In genomic region chr4:89293299-89293698, GRCh38 we compare ENCODE assay signal across 16 cellular contexts. TPM values are rescaled to one million over a fixed set of nuclear protein-coding genes. Genes with fewer than 3 reads are reported as not detected.
A peak's percentile ranks its signal among the peaks of the same experiment; 100 is the strongest.
DNase-seq lines count a peak whose midpoint lies in the region; ATAC-seq and TF ChIP-seq lines count a peak whose summit lies in the region.
"Had no signal": no experiment of that assay in that cellular context is flagged by ENCODE, and none has a peak within 500 bp of the region (broad histone marks: within the 10 kb centered on the region; RNA-seq: fewer than 3 reads in every experiment).

No MANE protein-coding gene starts in this region.

- H3K9me2 ChIP-seq in MM.1S (replicated peaks; ENCODE audit: insufficient read depth, low read length), result no peaks in the 10 kb centered on the region

- peak overlapping the region; percentile 96 for H3K27ac Mint-ChIP-seq in activated CD4-positive, alpha-beta T cell treated with anti-CD3 and anti-CD28 coated beads, Interleukin-2, amount 10 ng/mL, durations not matched to agents 7 days and 5 days
- H3K27ac Mint-ChIP-seq in activated naive CD8-positive, alpha-beta T cell treated with anti-CD3 and anti-CD28 coated beads, Interleukin-2, amount 10 ng/mL, durations not matched to agents 7 days and 5 days, result peak overlapping the region; percentile 90
- peak overlapping the region in 1 of 2 donors; percentile 95 for H3K27ac Mint-ChIP-seq in natural killer cell treated with Interleukin-12 subunit alpha and Interleukin-12 subunit beta and Interleukin-15 and Interleukin-18, amount 100 ng/mL, for 72 hours

- H3K9me3 ChIP-seq in MM.1S (replicated peaks; ENCODE audit: insufficient read depth, low read length), result no peaks in the 10 kb centered on the region
- H3K9me3 ChIP-seq: SJCRH30, thyroid gland had no signal

- H3K36me3 ChIP-seq in MM.1S (replicated peaks; ENCODE audit: insufficient read depth, low read length), result no peaks in the 10 kb centered on the region
- H3K36me3 ChIP-seq: SJCRH30, thyroid gland had no signal

- POLR2A ChIA-PET in activated CD4-positive, alpha-beta T cell treated with anti-CD3 and anti-CD28 coated beads, Interleukin-2, amount 10 ng/mL, durations not matched to agents 7 days and 5 days (lab: Charles Lee), result interaction anchor here (0.7 kb wide), 1 partner anchor 15 kb away, joined by 3 read pairs; no protein-coding TSS in a partner anchor
- POLR2A ChIA-PET in activated naive CD8-positive, alpha-beta T cell treated with anti-CD3 and anti-CD28 coated beads, Interleukin-2, amount 10 ng/mL, durations not matched to agents 7 days and 5 days (lab: Charles Lee), result interaction anchor here (0.8 to 2.5 kb wide), 4 partner anchors 12 to 49 kb away, joined by 3 to 15 read pairs (median 8); partner anchors contain the start of gene GPRIN3

- no peak for TF ChIP-seq CTCF in MM.1S (IDR thresholded peaks at IDR 0.05; ENCODE audit: low read length)

- H4K20me1 ChIP-seq in MM.1S (ENCODE audit: insufficient read depth, low read length), result no peaks in the 10 kb centered on the region

- CTCF ChIA-PET in activated CD4-positive, alpha-beta T cell treated with anti-CD3 and anti-CD28 coated beads, Interleukin-2, amount 10 ng/mL, durations not matched to agents 7 days and 5 days (lab: Charles Lee), result interaction anchor here (1.1 kb wide), 1 partner anchor 9 kb away, joined by 3 read pairs; no protein-coding TSS in a partner anchor

- peaks cover 85% of the 10 kb centered on the region for H3K4me1 ChIP-seq in MM.1S (ENCODE audit: low read length)
- H3K4me1 ChIP-seq: foreskin keratinocyte, SJCRH30, thyroid gland had no signal

- DNase-seq in activated CD4-positive, alpha-beta T cell treated with anti-CD3 and anti-CD28 coated beads, Interleukin-2, amount 10 ng/mL, durations not matched to agents 7 days and 5 days, result no peak
- no peak for DNase-seq in activated CD4-positive, alpha-beta T cell treated with anti-CD3 and anti-CD28 coated beads for 4 hours
- peak; percentile 62 for DNase-seq in MM.1S
- no peak for DNase-seq in activated naive CD8-positive, alpha-beta T cell treated with anti-CD3 and anti-CD28 coated beads, Interleukin-2, amount 10 ng/mL, durations not matched to agents 7 days and 5 days
- no peak for DNase-seq in natural killer cell treated with Interleukin-12 subunit alpha and Interleukin-12 subunit beta and Interleukin-15 and Interleukin-18, amount 100 ng/mL, for 72 hours (ENCODE audit: low spot score)
- no peak for DNase-seq in UCSD-AML1 (lab: John Stamatoyannopoulos, UW; ENCODE audit: unreplicated experiment)
- no peak for DNase-seq in DMS 273 (lab: John Stamatoyannopoulos, UW; ENCODE audit: unreplicated experiment)
- DNase-seq: activated CD8-positive, alpha-beta memory T cell treated with anti-CD3 and anti-CD28 coated beads for 24 hours; cerebellar nuclear complex; foreskin keratinocyte; GF-D8; NCI-H1694; right cardiac atrium; SJCRH30; thyroid gland had no signal

- peak overlapping the region; percentile 38 for H3K4me3 ChIP-seq in MM.1S (ENCODE audit: low read length)
- H3K4me3 ChIP-seq: SJCRH30, thyroid gland had no signal

- H3K36me3 Mint-ChIP-seq in activated CD4-positive, alpha-beta T cell treated with anti-CD3 and anti-CD28 coated beads, Interleukin-2, amount 10 ng/mL, durations not matched to agents 7 days and 5 days (ENCODE audit: low read depth), result peaks cover 75% of the 10 kb centered on the region
- peaks cover 43% of the 10 kb centered on the region for H3K36me3 Mint-ChIP-seq in activated naive CD8-positive, alpha-beta T cell treated with anti-CD3 and anti-CD28 coated beads, Interleukin-2, amount 10 ng/mL, durations not matched to agents 7 days and 5 days
- H3K36me3 Mint-ChIP-seq in natural killer cell treated with Interleukin-12 subunit alpha and Interleukin-12 subunit beta and Interleukin-15 and Interleukin-18, amount 100 ng/mL, for 72 hours, result peaks cover 14% of the 10 kb centered on the region

- H3F3A ChIP-seq in MM.1S (ENCODE audit: insufficient read depth, low read length), result peaks cover 98% of the 10 kb centered on the region

- H3K79me2 ChIP-seq in MM.1S (ENCODE audit: low read length), result peaks cover 99% of the 10 kb centered on the region

- H3K4me2 ChIP-seq in MM.1S (ENCODE audit: low read depth, low read length), result peak overlapping the region; percentile 89

- ATAC-seq in activated naive CD8-positive, alpha-beta T cell treated with anti-CD3 and anti-CD28 coated beads, Interleukin-2, amount 10 ng/mL, durations not matched to agents 7 days and 5 days (ENCODE audit: low read depth), result no peak
- no peak for ATAC-seq in natural killer cell treated with Interleukin-12 subunit alpha and Interleukin-12 subunit beta and Interleukin-15 and Interleukin-18, amount 100 ng/mL, for 72 hours
- no peak for ATAC-seq in HG03354 (IDR thresholded peaks at IDR 0.05; ENCODE audit: poor library complexity, severe bottlenecking, unreplicated experiment)
- ATAC-seq: foreskin keratinocyte, right cardiac atrium had no signal

- peak overlapping the region; percentile 47 for H3K4me3 Mint-ChIP-seq in activated CD4-positive, alpha-beta T cell treated with anti-CD3 and anti-CD28 coated beads, Interleukin-2, amount 10 ng/mL, durations not matched to agents 7 days and 5 days
- H3K4me3 Mint-ChIP-seq in activated naive CD8-positive, alpha-beta T cell treated with anti-CD3 and anti-CD28 coated beads, Interleukin-2, amount 10 ng/mL, durations not matched to agents 7 days and 5 days, result peak overlapping the region; percentile 70
- peak overlapping the region; percentile 92 for H3K4me3 Mint-ChIP-seq in natural killer cell treated with Interleukin-12 subunit alpha and Interleukin-12 subunit beta and Interleukin-15 and Interleukin-18, amount 100 ng/mL, for 72 hours

- no peak overlapping the region for H2AFZ ChIP-seq in MM.1S (ENCODE audit: low read length)

- no peaks in the 10 kb centered on the region for H3K27me3 Mint-ChIP-seq in activated CD4-positive, alpha-beta T cell treated with anti-CD3 and anti-CD28 coated beads, Interleukin-2, amount 10 ng/mL, durations not matched to agents 7 days and 5 days
- H3K27me3 Mint-ChIP-seq in activated naive CD8-positive, alpha-beta T cell treated with anti-CD3 and anti-CD28 coated beads, Interleukin-2, amount 10 ng/mL, durations not matched to agents 7 days and 5 days, result no peaks in the 10 kb centered on the region
- no peaks in the 10 kb centered on the region for H3K27me3 Mint-ChIP-seq in natural killer cell treated with Interleukin-12 subunit alpha and Interleukin-12 subunit beta and Interleukin-15 and Interleukin-18, amount 100 ng/mL, for 72 hours

- peak overlapping the region; percentile 100 for H3K27ac ChIP-seq in MM.1S (ENCODE audit: low read length)
- H3K27ac ChIP-seq: foreskin keratinocyte, SJCRH30, thyroid gland had no signal

- H3K4me1 Mint-ChIP-seq in activated CD4-positive, alpha-beta T cell treated with anti-CD3 and anti-CD28 coated beads, Interleukin-2, amount 10 ng/mL, durations not matched to agents 7 days and 5 days, result peaks cover 92% of the 10 kb centered on the region
- peaks cover 77% of the 10 kb centered on the region for H3K4me1 Mint-ChIP-seq in activated naive CD8-positive, alpha-beta T cell treated with anti-CD3 and anti-CD28 coated beads, Interleukin-2, amount 10 ng/mL, durations not matched to agents 7 days and 5 days
- H3K4me1 Mint-ChIP-seq in natural killer cell treated with Interleukin-12 subunit alpha and Interleukin-12 subunit beta and Interleukin-15 and Interleukin-18, amount 100 ng/mL, for 72 hours (ENCODE audit: low read depth in 2 of 2), result peaks cover 70 to 84% of the 10 kb centered on the region in 2 donors

- H3K9ac ChIP-seq in MM.1S (ENCODE audit: low read length), result peak overlapping the region; percentile 96

- peaks cover 16% of the 10 kb centered on the region for H3K9me3 Mint-ChIP-seq in activated CD4-positive, alpha-beta T cell treated with anti-CD3 and anti-CD28 coated beads, Interleukin-2, amount 10 ng/mL, durations not matched to agents 7 days and 5 days
- H3K9me3 Mint-ChIP-seq in activated naive CD8-positive, alpha-beta T cell treated with anti-CD3 and anti-CD28 coated beads, Interleukin-2, amount 10 ng/mL, durations not matched to agents 7 days and 5 days, result no peaks in the 10 kb centered on the region
- peaks cover 3% of the 10 kb centered on the region for H3K9me3 Mint-ChIP-seq in natural killer cell treated with Interleukin-12 subunit alpha and Interleukin-12 subunit beta and Interleukin-15 and Interleukin-18, amount 100 ng/mL, for 72 hours

- no peaks in the 10 kb centered on the region for H3K27me3 ChIP-seq in MM.1S (replicated peaks; ENCODE audit: insufficient read depth, low read length)
- H3K27me3 ChIP-seq: SJCRH30, thyroid gland had no signal

RNA-seq across cellular contexts. Expression of gene GPRIN3, which starts 14.3 kb away (rescaled TPM):
- 10 to 100 TPM; 51.1 to 57.4 TPM for total RNA-seq in activated CD4-positive, alpha-beta T cell treated with anti-CD3 and anti-CD28 coated beads, Interleukin-2, amount 10 ng/mL, durations not matched to agents 7 days and 5 days
- 10 to 100 TPM; 23.9 to 25.5 TPM for total RNA-seq in activated naive CD8-positive, alpha-beta T cell treated with anti-CD3 and anti-CD28 coated beads, Interleukin-2, amount 10 ng/mL, durations not matched to agents 7 days and 5 days
- total RNA-seq in natural killer cell treated with Interleukin-12 subunit alpha and Interleukin-12 subunit beta and Interleukin-15 and Interleukin-18, amount 100 ng/mL, for 72 hours, result 10 to 100 TPM; 11.6 to 24.0 TPM
- total RNA-seq: foreskin keratinocyte had no signal
